8 cellular contexts compared by ENCODE assay signal in the genomic region with DNA sequence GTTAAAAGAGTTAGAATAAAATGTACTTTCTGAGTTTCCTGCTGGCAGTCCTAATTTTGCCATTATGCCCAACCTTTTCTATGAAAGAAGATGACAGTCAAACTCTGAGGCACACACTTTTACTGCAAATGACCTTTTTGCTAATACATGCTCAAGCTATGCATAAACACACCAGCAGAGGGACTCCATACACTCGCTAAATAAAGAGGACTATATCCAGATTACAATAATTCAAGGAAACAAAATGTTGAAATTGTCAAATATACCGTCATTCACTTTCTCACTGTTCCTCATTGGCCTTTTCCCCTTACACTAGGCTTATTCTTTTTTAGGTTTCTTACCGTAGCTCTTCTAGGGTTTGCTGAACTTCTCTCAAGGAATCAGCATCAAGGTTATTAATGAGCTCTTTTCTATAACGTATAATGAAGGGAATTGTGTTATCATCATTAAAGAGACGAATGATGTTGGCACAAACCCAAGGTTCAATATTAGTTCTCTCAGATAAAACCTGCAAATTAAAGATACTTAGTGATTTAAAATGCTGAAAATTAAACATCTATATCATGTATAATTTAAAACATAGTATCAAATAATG. TPM values are rescaled to one million over a fixed set of nuclear protein-coding genes. Genes with fewer than 3 reads are reported as not detected.
DNase-seq lines count a peak whose midpoint lies in the region; ATAC-seq and TF ChIP-seq lines count a peak whose summit lies in the region.

No MANE protein-coding gene starts in this region.

- H3F3A ChIP-seq in GM23338 (replicated peaks; ENCODE audit: low read depth) = no peaks in the 10 kb centered on the region

- no peak overlapping the region for H3K4me3 ChIP-seq in GM23338
- no peak overlapping the region for H3K4me3 ChIP-seq in OCI-LY7 (ENCODE audit: low read depth, low read length, poor library complexity, severe bottlenecking)
- peak overlapping the region in 20 of 59 donors; percentile 3 to 37 (median 19) for H3K4me3 ChIP-seq in dorsolateral prefrontal cortex
- no peak overlapping the region for H3K4me3 ChIP-seq in mesendoderm (ENCODE audit: low read length)

- H3K27ac ChIP-seq in GM23338 (ENCODE audit: low read depth) (no peak overlapping the region), OCI-LY7 (ENCODE audit: low read depth, low read length, poor library complexity, severe bottlenecking) (no peak overlapping the region), dorsolateral prefrontal cortex (no peak overlapping the region), mesendoderm (ENCODE audit: low read depth, low read length) (no peak overlapping the region)

- H3K27me3 ChIP-seq in GM23338 (ENCODE audit: insufficient read depth) (no peaks in the 10 kb centered on the region), dorsolateral prefrontal cortex (no peaks in the 10 kb centered on the region), mesendoderm (ENCODE audit: insufficient read depth, low read length, poor library complexity) (no peaks in the 10 kb centered on the region)

- no peak overlapping the region for H3K23ac ChIP-seq in mesendoderm (ENCODE audit: low read length)

- H3K9me3 ChIP-seq in OCI-LY7 (ENCODE audit: low read length) = no peaks in the 10 kb centered on the region

- H2AK5ac ChIP-seq in mesendoderm (ENCODE audit: low read length) = no peak overlapping the region

- no peak overlapping the region for H3K4ac ChIP-seq in mesendoderm (ENCODE audit: low read depth, low read length)

- H3K79me1 ChIP-seq in mesendoderm (ENCODE audit: low read length) = peaks cover 7% of the 10 kb centered on the region

- H3K4me1 Mint-ChIP-seq in CD14-positive monocyte (peaks cover 37% of the 10 kb centered on the region), GM23338 (peaks cover 14% of the 10 kb centered on the region; the same call in 2 of the 3 replicates)

- CTCF ChIA-PET in OCI-LY7 (lab: Charles Lee; ENCODE audit: unreplicated experiment) = no interaction called here

- no peak overlapping the region for H3K56ac ChIP-seq in mesendoderm (ENCODE audit: low read length)

- no TSS peak for BruUV-seq in OCI-LY7 (replicated peaks; lab: Mats Ljungman, UMichigan)

- no peaks in the 10 kb centered on the region for H3K27me3 Mint-ChIP-seq in CD14-positive monocyte (ENCODE audit: low read depth in 3 of 3)
- no peaks in the 10 kb centered on the region for H3K27me3 Mint-ChIP-seq in GM23338 (ENCODE audit: insufficient read depth, low read depth, poor library complexity)

- no peak overlapping the region for H2AFZ ChIP-seq in GM23338
- no peak overlapping the region for H2AFZ ChIP-seq in OCI-LY7 (ENCODE audit: low read length)

- no peak overlapping the region for H2BK5ac ChIP-seq in mesendoderm (ENCODE audit: low read length)

- peaks cover 10 to 18% of the 10 kb centered on the region in 2 donors for H3K36me3 Mint-ChIP-seq in CD14-positive monocyte
- H3K36me3 Mint-ChIP-seq in GM23338 (ENCODE audit: low read depth) = peaks cover 7% of the 10 kb centered on the region

- intact Hi-C loops in CD14-positive monocyte (cut with micrococcal nuclease) = no loop called here
- intact Hi-C loops in OCI-LY7 (cut with micrococcal nuclease; ENCODE audit: unreplicated experiment) = no loop called here
- intact Hi-C loops in dorsolateral prefrontal cortex (cut with DNase I) = no loop called here

- H3K4me1 ChIP-seq in GM23338 (ENCODE audit: insufficient read depth) = peaks cover 10% of the 10 kb centered on the region
- no peaks in the 10 kb centered on the region for H3K4me1 ChIP-seq in OCI-LY7 (ENCODE audit: insufficient read depth, low read length, poor library complexity, severe bottlenecking)
- H3K4me1 ChIP-seq in mesendoderm (ENCODE audit: control insufficient read depth, low read depth, low read length) = peaks cover 2% of the 10 kb centered on the region

- DNase-seq in CD14-positive monocyte (ENCODE audit: low spot score) (no peak), GM23338 (ENCODE audit: low spot score) (peak; percentile 48), OCI-LY7 (ENCODE audit: low spot score) (peak; percentile 56), dorsolateral prefrontal cortex (no peak), mesendoderm (peak; percentile 33)
- DNase-seq in stimulated activated CD4-positive, alpha-beta T cell treated with anti-CD3 and anti-CD28 coated beads, Interleukin-4, amount 100 ng/mL, for 4 hours = no peak

- TF ChIP-seq CTCF in CD14-positive monocyte (IDR thresholded peaks at IDR 0.05) = peak; percentile 85
- TF ChIP-seq CTCF in GM23338 (conservative IDR thresholded peaks at IDR 0.05; ENCODE audit: low read depth in 2 of 2) = peak; percentile 40 to 69
- peak; percentile 83 for TF ChIP-seq CTCF in OCI-LY7 (conservative IDR thresholded peaks at IDR 0.05; ENCODE audit: low read length)
- TF ChIP-seq CTCF in dorsolateral prefrontal cortex (IDR thresholded peaks at IDR 0.05 in 54 of 56, conservative IDR thresholded peaks at IDR 0.05 in 2 of 56; ENCODE audit: low read depth in 1 of 56, partially characterized antibody in 56 of 56) = peak; percentile 39 to 76 (median 64)

- H4K8ac ChIP-seq in mesendoderm (ENCODE audit: low read depth, low read length) = no peak overlapping the region

- WGBS in mesendoderm (ENCODE audit: extremely low coverage, insufficient coverage, low lambda C conversion rate) = no CpG with 5 or more reads among the region's 5 CpGs

- no peak overlapping the region for H3K9ac ChIP-seq in mesendoderm (ENCODE audit: low read length)

- no peak overlapping the region for H3K18ac ChIP-seq in mesendoderm (ENCODE audit: low read length)

- H3K9me3 Mint-ChIP-seq in CD14-positive monocyte (no peaks in the 10 kb centered on the region), GM23338 (no peaks in the 10 kb centered on the region; the same call in 2 of the 3 replicates)

- H3K79me2 ChIP-seq in GM23338 (replicated peaks; ENCODE audit: insufficient read depth) (peaks cover 18% of the 10 kb centered on the region), OCI-LY7 (ENCODE audit: insufficient read depth, low read depth, low read length) (no peaks in the 10 kb centered on the region), mesendoderm (ENCODE audit: control insufficient read depth, insufficient read depth, low read length) (peaks cover 2% of the 10 kb centered on the region)

- no peak overlapping the region for H2BK120ac ChIP-seq in mesendoderm (ENCODE audit: low read depth, low read length)

- H3K36me3 ChIP-seq in GM23338 (ENCODE audit: insufficient read depth) (no peaks in the 10 kb centered on the region; the same call in 1 of the 2 replicates), OCI-LY7 (ENCODE audit: insufficient read depth, low read length) (no peaks in the 10 kb centered on the region; the same call in 1 of the 2 replicates), mesendoderm (ENCODE audit: control insufficient read depth, insufficient read depth, low read length) (no peaks in the 10 kb centered on the region)

- H3K4me3 Mint-ChIP-seq in CD14-positive monocyte = no peak overlapping the region
- H3K4me3 Mint-ChIP-seq in GM23338 = no peak overlapping the region

- POLR2A ChIA-PET in OCI-LY7 (lab: Charles Lee) = interaction anchor here (0.7 to 1.2 kb wide), 3 partner anchors 11 to 205 kb away, joined by 3 to 4 read pairs (median 4); no protein-coding TSS in a partner anchor

- H2BK15ac ChIP-seq in mesendoderm (replicated peaks; ENCODE audit: low read depth) = no peak overlapping the region

- H4K5ac ChIP-seq in mesendoderm (ENCODE audit: low read length) = no peak overlapping the region

- no peaks in the 10 kb centered on the region for H3K9me2 ChIP-seq in GM23338 (ENCODE audit: insufficient read depth)
- no peaks in the 10 kb centered on the region for H3K9me2 ChIP-seq in OCI-LY7 (ENCODE audit: insufficient read depth, low read length)

- H3K4me2 ChIP-seq in GM23338 (no peak overlapping the region), OCI-LY7 (ENCODE audit: low read length) (no peak overlapping the region), mesendoderm (ENCODE audit: low read length) (no peak overlapping the region)

- 0 out of 2 replicates have a peak, but pooled peaks cover 8% of the 10 kb centered on the region for H4K20me1 ChIP-seq in GM23338 (replicated peaks; ENCODE audit: insufficient read depth)
- H4K20me1 ChIP-seq in OCI-LY7 (ENCODE audit: insufficient read depth, low read length) = no peaks in the 10 kb centered on the region

- ATAC-seq in GM23338 = no peak
- no peak for ATAC-seq in HG03095 (IDR thresholded peaks at IDR 0.05; ENCODE audit: unreplicated experiment)
- no peak for ATAC-seq in GM18868 (IDR thresholded peaks at IDR 0.05; ENCODE audit: unreplicated experiment)

- H3K27ac Mint-ChIP-seq in CD14-positive monocyte (peak overlapping the region in 4 of 7 donors; percentile 3 to 90 (median 39)), GM23338 (no peak overlapping the region)

TF ChIP-seq in GM23338, 12 proteins besides CTCF, POLR2A, EP300 and RAD21:
- TF ChIP-seq JUNB (IDR thresholded peaks at IDR 0.05; ENCODE audit: unreplicated experiment) (no peak), ZNF114 (CRISPR knock-in tag; IDR thresholded peaks at IDR 0.05) (no peak), EZH2 (IDR thresholded peaks at IDR 0.05; ENCODE audit: low read depth, unreplicated experiment) (no peak), STAT1 (IDR thresholded peaks at IDR 0.05; ENCODE audit: unreplicated experiment) (no peak)

RNA-seq across cellular contexts. Expression of a gene that starts 25.7 kb away (rescaled TPM):
- polyA plus RNA-seq in CD14-positive monocyte (1 to 10 TPM; 7.0 to 9.2 TPM), GM23338 (2016; fragmentation: Nextera tagmentation; extraction: Ambion mirVana) (27.4 and 29.3 TPM in 2 replicates)
- total RNA-seq in GM23338 (2014; rRNA removed; shearing (Covaris generic)) = 44.3 and 46.3 TPM in 2 replicates
- total RNA-seq in OCI-LY7 (2014; rRNA removed; shearing (Covaris generic)) = 13.9 and 15.5 TPM in 2 replicates
- total RNA-seq in OCI-LY7 (2022) (16.0 and 17.6 TPM in 2 replicates), dorsolateral prefrontal cortex (10 to 100 TPM in 73 of 120 experiments, 1 to 10 TPM in 47; 5.1 to 19.3 (median 10.7) TPM)
- polyA plus RNA-seq in mesendoderm (2013, experiment 1 of 2) = 15.5 TPM
- polyA plus RNA-seq in mesendoderm (2013, experiment 2 of 2) = 15.7 TPM

Comparison
In these comparisons a context has a peak if more than half of its experiments do, and no peak if none do; other contexts are left out.
1. DNase-seq: peak in GM23338 (single experiment), OCI-LY7 (single experiment) and mesendoderm (single experiment); none in CD14-positive monocyte (single experiment), dorsolateral prefrontal cortex (0 of 10) and stimulated activated CD4-positive, alpha-beta T cell treated with anti-CD3 and anti-CD28 coated beads, Interleukin-4, amount 100 ng/mL, for 4 hours (0 of 2).
2. Peak in every context shown above with its lines, with median percentiles within 50 percentile points of each other: CTCF ChIP-seq.